Comparison of ENCODE assay signal across 11 cellular contexts in the genomic region with DNA sequence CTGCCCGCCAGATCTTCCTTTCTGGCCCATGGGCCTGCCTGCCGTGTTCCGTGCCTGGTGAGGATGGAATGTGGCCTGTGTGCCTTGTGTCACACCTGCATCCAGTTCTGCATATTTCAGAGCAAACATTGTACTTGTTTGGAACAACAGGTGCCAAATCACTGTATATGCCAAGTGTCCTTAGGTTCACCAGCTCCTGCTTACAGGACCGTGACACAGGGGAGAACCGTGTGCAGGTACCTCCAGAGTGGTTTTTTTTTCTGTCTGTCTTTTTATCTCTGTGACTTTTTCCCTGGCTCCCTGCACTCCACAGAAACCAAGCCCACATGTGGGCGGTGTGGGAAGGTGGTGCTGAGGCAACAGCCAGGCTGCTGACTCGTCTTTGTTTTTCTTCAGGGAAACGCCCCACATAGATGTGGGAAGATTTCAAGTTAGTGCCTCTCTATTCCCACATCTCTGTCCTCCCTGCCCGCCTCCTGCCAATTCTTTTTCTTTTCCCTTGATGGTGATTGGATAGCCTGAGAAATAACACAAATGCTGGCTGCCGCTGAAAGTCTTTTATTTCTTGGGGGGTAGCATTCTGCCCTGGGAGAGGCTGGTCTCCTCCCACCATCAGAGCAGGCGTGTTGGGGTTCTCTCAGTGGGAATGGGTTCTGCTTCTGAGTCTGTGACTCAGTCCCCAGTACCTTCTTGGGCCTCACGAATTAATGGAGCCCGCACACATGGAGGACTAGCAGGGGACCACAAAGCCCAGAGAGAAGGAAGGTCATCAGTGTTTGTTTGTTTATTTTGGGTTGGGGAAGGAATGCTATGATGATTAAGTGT. TPM values are rescaled to one million over a fixed set of nuclear protein-coding genes. Genes with fewer than 3 reads are reported as not detected.
DNase-seq lines count a peak whose midpoint lies in the region; ATAC-seq, FAIRE-seq and TF ChIP-seq lines count a peak whose summit lies in the region.
"Had no signal": no experiment of that assay in that cellular context is flagged by ENCODE, and none has a peak within 500 bp of the region (broad histone marks: within the 10 kb centered on the region; RNA-seq: fewer than 3 reads in every experiment).

No MANE protein-coding gene starts in this region.

- no peak for DNase-seq in right atrium auricular region (ENCODE audit: low spot score)
- DNase-seq in left ventricle myocardium inferior: no peak
- peak; percentile 77 for DNase-seq in bronchial epithelial cell (ENCODE audit: low read depth)
- DNase-seq in mucosa of descending colon: no peak
- DNase-seq in urothelium cell line (ENCODE audit: low spot score): no peak
- no peak for DNase-seq in NCI-H1417 treated with DMSO at 0.1 percent for 48 hours (lab: John Stamatoyannopoulos, UW)
- DNase-seq in G401 (ENCODE audit: low spot score): no peak
- DNase-seq: activated T-cell treated with anti-CD3 and anti-CD28 coated beads, Interleukin-2, amount 50 U/mL, for 1 hour had no signal

- peaks cover 0 to 51% of the 10 kb centered on the region in 2 donors for H3K4me1 ChIP-seq in right atrium auricular region
- peaks cover 32% of the 10 kb centered on the region for H3K4me1 ChIP-seq in left ventricle myocardium inferior
- H3K4me1 ChIP-seq in mucosa of descending colon (ENCODE audit: low read depth): no peaks in the 10 kb centered on the region

- in situ Hi-C loops in G401 (cut with HindIII; ENCODE audit: low sequenced_read_pairs): loop anchor here (10.0 to 25.0 kb wide), 2 partner anchors 62 to 161 kb away; no protein-coding TSS in a partner anchor

- peak; percentile 57 for ATAC-seq in mucosa of descending colon
- no peak for ATAC-seq in HG03280 (IDR thresholded peaks at IDR 0.05; ENCODE audit: unreplicated experiment)

- H3K4me3 ChIP-seq in right atrium auricular region: no peak overlapping the region
- no peak overlapping the region for H3K4me3 ChIP-seq in left ventricle myocardium inferior
- no peak overlapping the region for H3K4me3 ChIP-seq in bronchial epithelial cell (ENCODE audit: low read depth, low read length)
- no peak overlapping the region for H3K4me3 ChIP-seq in mucosa of descending colon
- H3K4me3 ChIP-seq: coronary artery had no signal

- FAIRE-seq in bronchial epithelial cell (lab: Jason Lieb, UNC) (no peak), urothelium cell line (lab: Jason Lieb, UNC) (peak; percentile 42)

- no peaks in the 10 kb centered on the region for H3K27me3 ChIP-seq in right atrium auricular region
- no peaks in the 10 kb centered on the region for H3K27me3 ChIP-seq in left ventricle myocardium inferior (ENCODE audit: low read depth)
- no peaks in the 10 kb centered on the region for H3K27me3 ChIP-seq in bronchial epithelial cell (ENCODE audit: control insufficient read depth, insufficient read depth, low read length)

- intact Hi-C loops in left ventricle myocardium inferior (cut with micrococcal nuclease) (no loop called here), mucosa of descending colon (cut with DNase I, micrococcal nuclease) (no loop called here)

- H3K36me3 ChIP-seq in right atrium auricular region: no peaks in the 10 kb centered on the region
- no peaks in the 10 kb centered on the region for H3K36me3 ChIP-seq in left ventricle myocardium inferior
- H3K36me3 ChIP-seq in bronchial epithelial cell (ENCODE audit: control insufficient read depth, insufficient read depth, low read length): peaks cover 12% of the 10 kb centered on the region
- no peaks in the 10 kb centered on the region for H3K36me3 ChIP-seq in mucosa of descending colon (ENCODE audit: low read depth)

- peak overlapping the region; percentile 17 to 25 for H3K27ac ChIP-seq in right atrium auricular region
- no peak overlapping the region for H3K27ac ChIP-seq in left ventricle myocardium inferior (replicated peaks)
- H3K27ac ChIP-seq: KMS-11 had no signal

- H3K9me3 ChIP-seq in right atrium auricular region (no peaks in the 10 kb centered on the region), left ventricle myocardium inferior (replicated peaks) (no peaks in the 10 kb centered on the region), mucosa of descending colon (no peaks in the 10 kb centered on the region)

- TF ChIP-seq CTCF in right atrium auricular region (IDR thresholded peaks at IDR 0.05): no peak
- TF ChIP-seq CTCF in left ventricle myocardium inferior (IDR thresholded peaks at IDR 0.05; ENCODE audit: borderline replicate concordance): no peak
- no peak for TF ChIP-seq CTCF in bronchial epithelial cell (IDR thresholded peaks at IDR 0.05; ENCODE audit: insufficient read depth, low read length, severe bottlenecking)
- TF ChIP-seq CTCF in mucosa of descending colon (IDR thresholded peaks at IDR 0.05): no peak

RNA-seq across cellular contexts. Expression of a gene that starts 21.3 kb away (rescaled TPM):
- total RNA-seq in right atrium auricular region (1 to 10 TPM; 1.3 to 3.2 TPM), left ventricle myocardium inferior (0.69 TPM), bronchial epithelial cell (25.5 and 85.5 TPM in 2 replicates), mucosa of descending colon (1 to 10 TPM in 2 of 3 donors, under 1 TPM in 1; 0.41 to 2.0 (median 1.9) TPM)
- 0.14 and 0.98 TPM in 2 replicates for total RNA-seq in G401 (2014; rRNA removed; shearing (Covaris generic))
